Comparison of ENCODE assay signal across 19 cellular contexts in the genomic region with DNA sequence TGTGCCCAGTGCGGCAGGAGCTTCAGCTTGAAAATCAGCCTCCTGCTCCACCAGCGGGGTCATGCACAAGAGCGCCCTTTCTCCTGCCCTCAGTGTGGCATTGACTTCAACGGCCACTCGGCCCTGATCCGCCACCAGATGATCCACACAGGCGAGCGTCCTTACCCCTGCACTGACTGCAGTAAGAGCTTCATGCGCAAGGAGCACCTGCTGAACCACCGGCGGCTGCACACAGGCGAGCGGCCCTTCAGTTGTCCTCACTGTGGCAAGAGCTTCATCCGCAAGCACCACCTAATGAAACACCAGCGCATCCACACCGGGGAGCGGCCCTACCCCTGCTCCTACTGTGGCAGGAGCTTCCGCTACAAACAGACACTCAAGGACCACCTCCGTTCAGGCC. TPM values are rescaled to one million over a fixed set of nuclear protein-coding genes. Genes with fewer than 3 reads are reported as not detected.
A peak's percentile ranks its signal among the peaks of the same experiment; 100 is the strongest.
DNase-seq lines count a peak whose midpoint lies in the region; ATAC-seq and TF ChIP-seq lines count a peak whose summit lies in the region.
"Had no signal": no experiment of that assay in that cellular context is flagged by ENCODE, and none has a peak within 500 bp of the region (broad histone marks: within the 10 kb centered on the region; RNA-seq: fewer than 3 reads in every experiment).

No MANE protein-coding gene starts in this region.

- no peaks in the 10 kb centered on the region for H3K27me3 Mint-ChIP-seq in stimulated activated naive CD8-positive, alpha-beta T cell treated with anti-CD3 and anti-CD28 coated beads, Interleukin-15, amount 100 ng/mL, for 72 hours
- H3K27me3 Mint-ChIP-seq in progenitor cell of endocrine pancreas (no peaks in the 10 kb centered on the region), nephron progenitor cell (ENCODE audit: low read depth, poor library complexity) (no peaks in the 10 kb centered on the region)
- H3K27me3 Mint-ChIP-seq in activated naive CD8-positive, alpha-beta T cell treated with anti-CD3 and anti-CD28 coated beads for 36 hours: no peaks in the 10 kb centered on the region
- H3K27me3 Mint-ChIP-seq: CD4-positive, CD25-positive, alpha-beta regulatory T cell; CD8-positive, alpha-beta memory T cell had no signal

- no peak overlapping the region for H3K4me3 Mint-ChIP-seq in stimulated activated naive CD8-positive, alpha-beta T cell treated with anti-CD3 and anti-CD28 coated beads, Interleukin-15, amount 100 ng/mL, for 72 hours
- H3K4me3 Mint-ChIP-seq in progenitor cell of endocrine pancreas (ENCODE audit: low read depth): no peak overlapping the region
- no peak overlapping the region for H3K4me3 Mint-ChIP-seq in nephron progenitor cell
- no peak overlapping the region for H3K4me3 Mint-ChIP-seq in activated naive CD8-positive, alpha-beta T cell treated with anti-CD3 and anti-CD28 coated beads for 36 hours
- H3K4me3 Mint-ChIP-seq: CD4-positive, CD25-positive, alpha-beta regulatory T cell; CD8-positive, alpha-beta memory T cell; H9 had no signal

- no peaks in the 10 kb centered on the region for H3K9me3 Mint-ChIP-seq in stimulated activated naive CD8-positive, alpha-beta T cell treated with anti-CD3 and anti-CD28 coated beads, Interleukin-15, amount 100 ng/mL, for 72 hours
- H3K9me3 Mint-ChIP-seq in progenitor cell of endocrine pancreas (ENCODE audit: low read depth) (no peaks in the 10 kb centered on the region), nephron progenitor cell (no peaks in the 10 kb centered on the region)
- no peaks in the 10 kb centered on the region for H3K9me3 Mint-ChIP-seq in activated naive CD8-positive, alpha-beta T cell treated with anti-CD3 and anti-CD28 coated beads for 36 hours
- H3K9me3 Mint-ChIP-seq: CD4-positive, CD25-positive, alpha-beta regulatory T cell; CD8-positive, alpha-beta memory T cell; H9 had no signal

- H3K27ac ChIP-seq in epithelial cell of prostate: peak overlapping the region; percentile 63

- DNase-seq in stimulated activated naive CD8-positive, alpha-beta T cell treated with anti-CD3 and anti-CD28 coated beads, Interleukin-15, amount 100 ng/mL, for 72 hours: no peak
- no peak for DNase-seq in stimulated activated naive CD8-positive, alpha-beta T cell treated with anti-CD3 and anti-CD28 coated beads, Interleukin-15, Interleukin-2, amounts not matched to agents 100 U/mL and 50 U/mL, for 24 hours
- DNase-seq in epithelial cell of prostate (ENCODE audit: low read depth, low spot score) (no peak), progenitor cell of endocrine pancreas (ENCODE audit: low spot score, unreplicated experiment) (no peak), nephron progenitor cell (no peak)
- no peak for DNase-seq in activated naive CD8-positive, alpha-beta T cell treated with anti-CD3 and anti-CD28 coated beads for 36 hours
- DNase-seq: ACHN; BE2C; C1 segment of cervical spinal cord; CD4-positive, CD25-positive, alpha-beta regulatory T cell; CD8-positive, alpha-beta memory T cell; COR-L47; DMS 273 treated with DMSO at 0.1 percent for 48 hours; DMS53; DND-41; EL; H9 had no signal

- H3K36me3 Mint-ChIP-seq in progenitor cell of endocrine pancreas (ENCODE audit: insufficient read depth) (peaks cover 15% of the 10 kb centered on the region), nephron progenitor cell (ENCODE audit: low read depth) (peaks cover 50% of the 10 kb centered on the region)
- H3K36me3 Mint-ChIP-seq in activated naive CD8-positive, alpha-beta T cell treated with anti-CD3 and anti-CD28 coated beads for 36 hours: peaks cover 18% of the 10 kb centered on the region

- TF ChIP-seq CTCF in progenitor cell of endocrine pancreas (IDR thresholded peaks at IDR 0.05; ENCODE audit: unreplicated experiment): no peak
- TF ChIP-seq CTCF in nephron progenitor cell (IDR thresholded peaks at IDR 0.05): no peak

- peak; percentile 15 for ATAC-seq in stimulated activated naive CD8-positive, alpha-beta T cell treated with anti-CD3 and anti-CD28 coated beads, Interleukin-15, amount 100 ng/mL, for 72 hours
- ATAC-seq in stimulated activated naive CD8-positive, alpha-beta T cell treated with anti-CD3 and anti-CD28 coated beads, Interleukin-15, Interleukin-2, amounts not matched to agents 100 U/mL and 50 U/mL, for 24 hours: no peak
- no peak for ATAC-seq in HG03045 (IDR thresholded peaks at IDR 0.05; ENCODE audit: unreplicated experiment)
- ATAC-seq: GM12878 had no signal

- H3K27ac Mint-ChIP-seq in stimulated activated naive CD8-positive, alpha-beta T cell treated with anti-CD3 and anti-CD28 coated beads, Interleukin-15, amount 100 ng/mL, for 72 hours: no peak overlapping the region
- H3K27ac Mint-ChIP-seq in progenitor cell of endocrine pancreas: peak overlapping the region; percentile 83
- H3K27ac Mint-ChIP-seq in nephron progenitor cell: no peak overlapping the region
- no peak overlapping the region for H3K27ac Mint-ChIP-seq in activated naive CD8-positive, alpha-beta T cell treated with anti-CD3 and anti-CD28 coated beads for 36 hours
- H3K27ac Mint-ChIP-seq: CD4-positive, CD25-positive, alpha-beta regulatory T cell; CD8-positive, alpha-beta memory T cell had no signal

- H3K4me1 Mint-ChIP-seq in stimulated activated naive CD8-positive, alpha-beta T cell treated with anti-CD3 and anti-CD28 coated beads, Interleukin-15, amount 100 ng/mL, for 72 hours: no peaks in the 10 kb centered on the region
- H3K4me1 Mint-ChIP-seq in progenitor cell of endocrine pancreas (ENCODE audit: low read depth) (no peaks in the 10 kb centered on the region), nephron progenitor cell (no peaks in the 10 kb centered on the region)
- H3K4me1 Mint-ChIP-seq in activated naive CD8-positive, alpha-beta T cell treated with anti-CD3 and anti-CD28 coated beads for 36 hours: no peaks in the 10 kb centered on the region
- H3K4me1 Mint-ChIP-seq: CD8-positive, alpha-beta memory T cell; H9 had no signal

RNA-seq across cellular contexts. Expression of a gene that starts 16.1 kb away (rescaled TPM):
- 47.0 and 53.5 TPM in 2 replicates for total RNA-seq in progenitor cell of endocrine pancreas
- total RNA-seq in activated naive CD8-positive, alpha-beta T cell treated with anti-CD3 and anti-CD28 coated beads for 36 hours: 10 to 100 TPM; 30.7 to 30.8 TPM

RNA-seq across cellular contexts. Expression of a gene that starts 32.0 kb away (rescaled TPM):
- total RNA-seq in progenitor cell of endocrine pancreas: 16.7 and 17.5 TPM in 2 replicates
- 10 to 100 TPM; 10.5 to 11.1 TPM for total RNA-seq in activated naive CD8-positive, alpha-beta T cell treated with anti-CD3 and anti-CD28 coated beads for 36 hours

RNA-seq across cellular contexts. Expression of a gene that starts 53.1 kb away (rescaled TPM):
- 5.3 and 8.0 TPM in 2 replicates for total RNA-seq in progenitor cell of endocrine pancreas
- under 1 TPM; 0.87 to 0.98 TPM for total RNA-seq in activated naive CD8-positive, alpha-beta T cell treated with anti-CD3 and anti-CD28 coated beads for 36 hours
